Comparison of ENCODE assay signal across 21 cellular contexts in genomic region chr15:75924576-75924975, GRCh38. TPM values are rescaled to one million over a fixed set of nuclear protein-coding genes. Genes with fewer than 3 reads are reported as not detected.
DNase-seq lines count a peak whose midpoint lies in the region; ATAC-seq and TF ChIP-seq lines count a peak whose summit lies in the region.
"Had no signal": no experiment of that assay in that cellular context is flagged by ENCODE, and none has a peak within 500 bp of the region (broad histone marks: within the 10 kb centered on the region; RNA-seq: fewer than 3 reads in every experiment).

No MANE protein-coding gene starts in this region.

- no peak overlapping the region for H3K18ac ChIP-seq in neuronal stem cell (ENCODE audit: low read length)

- H3K4me3 ChIP-seq in mammary epithelial cell (replicated peaks in 1 of 3; ENCODE audit: insufficient read depth in 1 of 3, low read depth in 2 of 3, low read length in 3 of 3) (no peak overlapping the region), neuronal stem cell (ENCODE audit: low read length in 2 of 2) (no peak overlapping the region)
- H3K4me3 ChIP-seq: MG63 had no signal

- H4K20me1 ChIP-seq in mammary epithelial cell (ENCODE audit: insufficient read depth, low read length) = no peaks in the 10 kb centered on the region

- no peak overlapping the region for H2BK15ac ChIP-seq in neuronal stem cell (ENCODE audit: low read length)

- H2BK12ac ChIP-seq in neuronal stem cell (ENCODE audit: low read length) = no peak overlapping the region

- no peak overlapping the region for H2AK5ac ChIP-seq in neuronal stem cell (ENCODE audit: low read depth, low read length)

- POLR2A ChIA-PET in RWPE1 (lab: Yijun Ruan, JAX; ENCODE audit: low non-redundant PET) = no interaction called here

- no peak overlapping the region for H4K8ac ChIP-seq in neuronal stem cell (ENCODE audit: low read depth, low read length)

- H3K9ac ChIP-seq in mammary epithelial cell (ENCODE audit: insufficient read depth, low read length) (no peak overlapping the region), neuronal stem cell (ENCODE audit: low read depth, low read length, poor library complexity) (peak overlapping the region; percentile 38)

- CTCF ChIA-PET in RWPE1 (lab: Yijun Ruan, JAX) (interaction anchor here (0.6 to 1.2 kb wide), 3 partner anchors 115 to 916 kb away, joined by 3 read pairs; no protein-coding TSS in a partner anchor), mammary epithelial cell (lab: Charles Lee; ENCODE audit: low non-redundant PET) (interaction anchor here (0.6 kb wide), 1 partner anchor 214 kb away, joined by 5 read pairs; no protein-coding TSS in a partner anchor)

- no peak overlapping the region for H4K91ac ChIP-seq in neuronal stem cell (ENCODE audit: low read depth, low read length, poor library complexity)

- H3K36me3 ChIP-seq in mammary epithelial cell (ENCODE audit: insufficient read depth, low read length) (peaks cover 12% of the 10 kb centered on the region), neuronal stem cell (replicated peaks in 1 of 2; ENCODE audit: control insufficient read depth in 2 of 2, insufficient read depth in 2 of 2, low read length in 2 of 2) (peaks cover 14 to 95% of the 10 kb centered on the region in 2 donors)

- DNase-seq in RWPE1 (ENCODE audit: low spot score) (peak; percentile 40), mammary epithelial cell (peak; percentile 32), kidney tubule cell (ENCODE audit: low spot score) (peak; percentile 34), neuronal stem cell (ENCODE audit: low spot score) (no peak), middle frontal gyrus (ENCODE audit: extremely low spot score, low spot score) (no peak), GF-D8 (lab: John Stamatoyannopoulos, UW) (no peak), NCI-H1417 treated with DMSO at 0.1 percent for 48 hours (lab: John Stamatoyannopoulos, UW) (no peak)
- DNase-seq: AML-193, DMS79, H9, IMR-90, Karpas-422, MG63, NCI-H1048, NCI-H1436 treated with DMSO at 0.1 percent for 48 hours, NCI-H2029, NCI-H526 had no signal

- no peak overlapping the region for H2BK120ac ChIP-seq in neuronal stem cell (ENCODE audit: low read depth, low read length)

- H3K27ac ChIP-seq in RWPE1 (0 out of 2 replicates have a peak overlapping the region, but pooled peaks have one; percentile 22), mammary epithelial cell (ENCODE audit: insufficient read depth, low read depth, low read length) (no peak overlapping the region), neuronal stem cell (replicated peaks; ENCODE audit: low read length) (no peak overlapping the region)
- H3K27ac ChIP-seq: C4-2B, HL-60 had no signal

- H3K14ac ChIP-seq in neuronal stem cell (ENCODE audit: low read length) = no peak overlapping the region

- H3K4me2 ChIP-seq in mammary epithelial cell (ENCODE audit: insufficient read depth, low read depth, low read length) (no peak overlapping the region), neuronal stem cell (ENCODE audit: insufficient read depth, low read length, poor library complexity, severe bottlenecking) (no peak overlapping the region)

- 100% methylated on average over 1 of the region's 1 CpG for WGBS in mammary epithelial cell (ENCODE audit: low coverage, missing lambda C conversion rate)
- whole genome bisulfite sequencing in neuronal stem cell (ENCODE audit: extremely low coverage in 2 of 2, insufficient read length in 2 of 2, insufficient replicate concordance in 1 of 2), 2 donors = no CpG with 5 or more reads among the region's 1 CpG

- no peak for ATAC-seq in HG03432 (IDR thresholded peaks at IDR 0.05; ENCODE audit: unreplicated experiment)
- ATAC-seq: Right ventricle myocardium inferior had no signal

- no peaks in the 10 kb centered on the region for H3K9me3 ChIP-seq in mammary epithelial cell (replicated peaks; ENCODE audit: insufficient read depth, low read length)
- no peaks in the 10 kb centered on the region for H3K9me3 ChIP-seq in neuronal stem cell (replicated peaks in 1 of 2; ENCODE audit: control insufficient read depth in 2 of 2, insufficient read depth in 1 of 2, low read depth in 1 of 2, low read length in 2 of 2)
- H3K9me3 ChIP-seq: MG63 had no signal

- in situ Hi-C loops in mammary epithelial cell (cut with MboI; ENCODE audit: low sequenced_read_pairs in 2 of 2) = loop anchor here in 1 of 2 donors (10.0 kb wide), 1 partner anchor 110 kb away; no protein-coding TSS in a partner anchor

- H3K27me3 ChIP-seq in mammary epithelial cell (ENCODE audit: insufficient read depth, low read length) = no peaks in the 10 kb centered on the region
- no peaks in the 10 kb centered on the region for H3K27me3 ChIP-seq in neuronal stem cell (ENCODE audit: control insufficient read depth in 3 of 3, insufficient read depth in 3 of 3, low read depth in 1 of 3, low read length in 3 of 3)
- H3K27me3 ChIP-seq: MG63 had no signal

- intact Hi-C loops in mammary epithelial cell (cut with micrococcal nuclease) = loop anchor here (5.0 kb wide), 2 partner anchors 133 to 228 kb away; partner anchors contain the start of gene TMEM266

- H3K79me1 ChIP-seq in neuronal stem cell (ENCODE audit: low read depth, low read length) = no peaks in the 10 kb centered on the region

- H2BK5ac ChIP-seq in neuronal stem cell (ENCODE audit: low read length) = no peak overlapping the region

- TF ChIP-seq CTCF in RWPE1 (conservative IDR thresholded peaks at IDR 0.05; ENCODE audit: low read depth) (no peak), mammary epithelial cell (conservative IDR thresholded peaks at IDR 0.05 in 1 of 2, IDR thresholded peaks at IDR 0.05 in 1 of 2; ENCODE audit: extremely low read depth in 1 of 2, insufficient read depth in 1 of 2, low read depth in 1 of 2, low read length in 2 of 2) (no peak)

- dilution Hi-C loops in mammary epithelial cell (cut with HindIII; ENCODE audit: low sequenced_read_pairs) = no loop called here

- BruUV-seq in mammary epithelial cell (replicated peaks; lab: Mats Ljungman, UMichigan) = no TSS peak

- peaks cover 29% of the 10 kb centered on the region for H3K4me1 ChIP-seq in mammary epithelial cell (ENCODE audit: insufficient read depth, low read length)
- no peaks in the 10 kb centered on the region for H3K4me1 ChIP-seq in neuronal stem cell (ENCODE audit: control insufficient read depth in 2 of 2, insufficient read depth in 1 of 2, low read depth in 1 of 2, low read length in 2 of 2)

- H3K79me2 ChIP-seq in mammary epithelial cell (ENCODE audit: insufficient read depth, low read length) = peaks cover 88% of the 10 kb centered on the region

- H2AFZ ChIP-seq in mammary epithelial cell (ENCODE audit: low read depth, low read length) = no peak overlapping the region
- H2AFZ ChIP-seq in neuronal stem cell (ENCODE audit: low read length) = no peak overlapping the region

- H3K4ac ChIP-seq in neuronal stem cell (ENCODE audit: low read length) = no peak overlapping the region

- H3K23ac ChIP-seq in neuronal stem cell (ENCODE audit: low read depth, low read length, poor library complexity) = no peak overlapping the region

RNA-seq across cellular contexts. Expression of gene FBXO22, which starts 20.9 kb away (rescaled TPM):
- 10 to 100 TPM; 64.5 to 76.2 TPM for total RNA-seq in mammary epithelial cell
- 50.0 TPM for polyA plus RNA-seq in mammary epithelial cell
- polyA minus RNA-seq in mammary epithelial cell = 39.2 TPM
- 43.3 TPM for polyA plus RNA-seq in neuronal stem cell (2013, experiment 1 of 2)
- polyA plus RNA-seq in neuronal stem cell (2013, experiment 2 of 2) = 42.6 TPM

Comparison
In these comparisons a context has a peak if more than half of its experiments do, and no peak if none do; other contexts are left out.
1. DNase-seq: peak in RWPE1 (single experiment), mammary epithelial cell (single experiment) and kidney tubule cell (single experiment); none in neuronal stem cell (single experiment), middle frontal gyrus (single experiment), GF-D8 (single experiment) and NCI-H1417 treated with DMSO at 0.1 percent for 48 hours (single experiment).